Comparison of ENCODE assay signal across 22 cellular contexts in genomic region chr3:17125738-17126137, GRCh38.
"Had no signal": no experiment of that assay in that cellular context is flagged by ENCODE, and none has a peak within 500 bp of the region (broad histone marks: within the 10 kb centered on the region; RNA-seq: fewer than 3 reads in every experiment).

No MANE protein-coding gene starts in this region.

- H3K27ac Mint-ChIP-seq: activated B cell treated with CpG ODN at 0.5 μM for 24 hours; activated CD4-positive, alpha-beta memory T cell treated with anti-CD3 and anti-CD28 coated beads, Interleukin-2, amount 10 ng/mL, durations not matched to agents 7 days and 5 days; activated naive CD8-positive, alpha-beta T cell; T-helper 17 cell had no signal

- H3K4me2 ChIP-seq: KMS-11 had no signal

- H3K27me3 ChIP-seq: brain microvascular endothelial cell, cardiac muscle cell had no signal

- H3K9ac ChIP-seq: KMS-11 had no signal

- H3K27ac ChIP-seq: brain microvascular endothelial cell, cardiac muscle cell, coronary artery, KMS-11 had no signal

- H3K4me3 ChIP-seq: cardiac muscle cell, coronary artery had no signal

- H3K4me1 Mint-ChIP-seq: activated B cell treated with CpG ODN at 0.5 μM for 24 hours; activated CD4-positive, alpha-beta memory T cell treated with anti-CD3 and anti-CD28 coated beads, Interleukin-2, amount 10 ng/mL, durations not matched to agents 7 days and 5 days; T-helper 17 cell had no signal

- H3K4me3 Mint-ChIP-seq: activated B cell treated with CpG ODN at 0.5 μM for 24 hours; activated CD4-positive, alpha-beta memory T cell treated with anti-CD3 and anti-CD28 coated beads, Interleukin-2, amount 10 ng/mL, durations not matched to agents 7 days and 5 days; activated naive CD8-positive, alpha-beta T cell; activated T-cell treated with anti-CD3 and anti-CD28 coated beads, Interleukin-2, amount 50 U/mL, for 4 hours; T-helper 17 cell had no signal

- H3K36me3 ChIP-seq: brain microvascular endothelial cell, cardiac muscle cell had no signal

- H3K27me3 Mint-ChIP-seq: activated B cell treated with CpG ODN at 0.5 μM for 24 hours; activated CD4-positive, alpha-beta memory T cell treated with anti-CD3 and anti-CD28 coated beads, Interleukin-2, amount 10 ng/mL, durations not matched to agents 7 days and 5 days; activated naive CD8-positive, alpha-beta T cell; T-helper 17 cell had no signal

- DNase-seq: activated B cell treated with CpG ODN at 0.5 μM for 24 hours; activated CD4-positive, alpha-beta memory T cell treated with anti-CD3 and anti-CD28 coated beads, Interleukin-2, amount 10 ng/mL, durations not matched to agents 7 days and 5 days; activated CD4-positive, alpha-beta T cell treated with anti-CD3 and anti-CD28 coated beads for 1 hour; activated CD4-positive, alpha-beta T cell treated with anti-CD3 and anti-CD28 coated beads, Interleukin-2, amount 50 U/mL, for 1 hour; activated effector memory CD4-positive, alpha-beta T cell treated with anti-CD3 and anti-CD28 coated beads, Interleukin-2, amount 50 U/mL, for 16 hours; activated naive CD4-positive, alpha-beta T cell treated with Interleukin-2 at 50 U/mL for 16 hours; activated T-cell treated with anti-CD3 and anti-CD28 coated beads, Interleukin-2, amount 50 U/mL, for 4 hours; amygdala; brain microvascular endothelial cell; MV-4-11; NCI-H1092 treated with DMSO at 0.1 percent for 48 hours; NCI-H1436; NCI-H1694 treated with DMSO at 0.1 percent for 48 hours; NCI-H510A treated with DMSO at 0.1 percent for 48 hours; NCI-H69; SIG-M5; T-helper 17 cell; T-helper 9 cell had no signal
